Comparison of ENCODE assay signal across 16 cellular contexts in the genomic region with DNA sequence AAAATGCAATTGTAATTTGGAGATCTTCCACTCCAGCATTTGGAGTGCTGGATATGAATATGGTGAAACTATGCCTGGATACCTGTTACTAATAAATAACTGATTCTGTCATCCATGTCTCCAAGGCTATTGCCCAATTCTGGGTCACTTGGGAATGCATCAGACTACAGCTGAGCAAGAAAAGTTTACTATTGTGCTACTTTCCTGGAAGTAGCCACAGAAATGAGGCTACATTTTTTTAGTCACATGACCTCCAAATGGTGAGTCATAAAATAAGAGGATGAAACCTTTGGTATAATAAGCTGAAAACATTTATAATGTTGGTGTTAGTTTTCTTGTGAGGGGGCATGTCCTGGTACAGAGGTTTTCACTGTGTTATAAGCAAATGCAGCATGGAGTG. TPM values are rescaled to one million over a fixed set of nuclear protein-coding genes. Genes with fewer than 3 reads are reported as not detected.
A peak's percentile ranks its signal among the peaks of the same experiment; 100 is the strongest.
DNase-seq lines count a peak whose midpoint lies in the region; ATAC-seq and TF ChIP-seq lines count a peak whose summit lies in the region.
"Had no signal": no experiment of that assay in that cellular context is flagged by ENCODE, and none has a peak within 500 bp of the region (broad histone marks: within the 10 kb centered on the region; RNA-seq: fewer than 3 reads in every experiment).

No MANE protein-coding gene starts in this region.

- no peaks in the 10 kb centered on the region for H3K9me3 Mint-ChIP-seq in progenitor cell of endocrine pancreas (ENCODE audit: low read depth)
- H3K9me3 Mint-ChIP-seq: activated naive CD4-positive, alpha-beta T cell treated with anti-CD3 and anti-CD28 coated beads, Interleukin-2, amount 10 ng/mL, durations not matched to agents 7 days and 5 days had no signal

- no peak for TF ChIP-seq CTCF in progenitor cell of endocrine pancreas (IDR thresholded peaks at IDR 0.05; ENCODE audit: unreplicated experiment)

- no peaks in the 10 kb centered on the region for H3K27me3 Mint-ChIP-seq in progenitor cell of endocrine pancreas
- H3K27me3 Mint-ChIP-seq: activated naive CD4-positive, alpha-beta T cell treated with anti-CD3 and anti-CD28 coated beads, Interleukin-2, amount 10 ng/mL, durations not matched to agents 7 days and 5 days had no signal

- DNase-seq in GM03348 (ENCODE audit: low spot score) (peak; percentile 53), OCI-M1 (lab: John Stamatoyannopoulos, UW) (peak; percentile 65), epithelial cell of prostate (ENCODE audit: low read depth, low spot score) (peak; percentile 51), progenitor cell of endocrine pancreas (ENCODE audit: low spot score, unreplicated experiment) (no peak), NCI-H345 (lab: John Stamatoyannopoulos, UW) (no peak), LoVo (ENCODE audit: low spot score) (no peak)
- DNase-seq: activated CD8-positive, alpha-beta memory T cell treated with anti-CD3 and anti-CD28 coated beads for 24 hours; activated naive CD4-positive, alpha-beta T cell treated with anti-CD3 and anti-CD28 coated beads, Interleukin-2, amount 10 ng/mL, durations not matched to agents 7 days and 5 days; DMS153; dorsolateral prefrontal cortex; H7; midbrain; NCI-H2107; T-helper 9 cell had no signal

- H3K4me3 Mint-ChIP-seq in progenitor cell of endocrine pancreas (ENCODE audit: low read depth), result no peak overlapping the region
- H3K4me3 Mint-ChIP-seq: activated naive CD4-positive, alpha-beta T cell treated with anti-CD3 and anti-CD28 coated beads, Interleukin-2, amount 10 ng/mL, durations not matched to agents 7 days and 5 days had no signal

- no peak overlapping the region for H3K27ac ChIP-seq in epithelial cell of prostate
- H3K27ac ChIP-seq: dorsolateral prefrontal cortex, suprapubic skin had no signal

- no peak for ATAC-seq in GM18870 (IDR thresholded peaks at IDR 0.05; ENCODE audit: unreplicated experiment)

- H3K27ac Mint-ChIP-seq in progenitor cell of endocrine pancreas, result peak overlapping the region; percentile 5
- H3K27ac Mint-ChIP-seq: activated naive CD4-positive, alpha-beta T cell treated with anti-CD3 and anti-CD28 coated beads, Interleukin-2, amount 10 ng/mL, durations not matched to agents 7 days and 5 days had no signal

- peaks cover 4% of the 10 kb centered on the region for H3K4me1 Mint-ChIP-seq in progenitor cell of endocrine pancreas (ENCODE audit: low read depth)

- peaks cover 7% of the 10 kb centered on the region for H3K36me3 Mint-ChIP-seq in progenitor cell of endocrine pancreas (ENCODE audit: insufficient read depth)
- H3K36me3 Mint-ChIP-seq: activated naive CD4-positive, alpha-beta T cell treated with anti-CD3 and anti-CD28 coated beads, Interleukin-2, amount 10 ng/mL, durations not matched to agents 7 days and 5 days had no signal

RNA-seq across cellular contexts. Expression of a gene that starts 44.4 kb away (rescaled TPM):
- 6.9 and 7.3 TPM in 2 replicates for total RNA-seq in progenitor cell of endocrine pancreas

RNA-seq across cellular contexts. Expression of a gene that starts 44.5 kb away (rescaled TPM):
- total RNA-seq in progenitor cell of endocrine pancreas, result 21.9 and 27.2 TPM in 2 replicates

Comparison
In these comparisons a context has a peak if more than half of its experiments do, and no peak if none do; other contexts are left out.
1. DNase-seq: peak in GM03348 (single experiment), OCI-M1 (single experiment) and epithelial cell of prostate (single experiment); none in progenitor cell of endocrine pancreas (single experiment), NCI-H345 (single experiment) and LoVo (single experiment).